ENCODE assay signal across 11 cellular contexts in genomic region chr1:154716012-154716411, GRCh38.
A peak's percentile ranks its signal among the peaks of the same experiment; 100 is the strongest.
DNase-seq lines count a peak whose midpoint lies in the region; ATAC-seq, FAIRE-seq and TF ChIP-seq lines count a peak whose summit lies in the region.
"Had no signal": no experiment of that assay in that cellular context is flagged by ENCODE, and none has a peak within 500 bp of the region (broad histone marks: within the 10 kb centered on the region; RNA-seq: fewer than 3 reads in every experiment).

No MANE protein-coding gene starts in this region.

- no peak overlapping the region for H2AFZ ChIP-seq in GM12878 (ENCODE audit: control insufficient read depth, low read depth, low read length)

- BruUV-seq in GM12878 (replicated peaks; lab: Mats Ljungman, UMichigan), result no TSS peak

- H3K4me3 ChIP-seq in GM12878, result no peak overlapping the region
- H3K4me3 ChIP-seq in naive thymus-derived CD4-positive, alpha-beta T cell (ENCODE audit: low read length), result no peak overlapping the region

- no peak overlapping the region for H3K4me3 Mint-ChIP-seq in naive thymus-derived CD4-positive, alpha-beta T cell

- H3K4me2 ChIP-seq in GM12878 (ENCODE audit: control insufficient read depth, insufficient read depth), result no peak overlapping the region

- peaks cover 0 to 10% (median 0%) of the 10 kb centered on the region in 5 donors for H3K27me3 Mint-ChIP-seq in naive thymus-derived CD4-positive, alpha-beta T cell

- 57% methylated on average over 2 of the region's 2 CpGs for WGBS in GM12878 (ENCODE audit: insufficient coverage, insufficient replicate concordance, low lambda C conversion rate, missing lambda C conversion rate)

- H4K20me1 ChIP-seq in GM12878 (ENCODE audit: control insufficient read depth, insufficient read depth), result no peaks in the 10 kb centered on the region

- peak overlapping the region in 7 of 9 donors; percentile 0 to 76 (median 65) for H3K27ac Mint-ChIP-seq in naive thymus-derived CD4-positive, alpha-beta T cell

- H3K9me3 Mint-ChIP-seq in naive thymus-derived CD4-positive, alpha-beta T cell, result no peaks in the 10 kb centered on the region

- peak; percentile 71 for ATAC-seq in GM12878
- ATAC-seq in naive thymus-derived CD4-positive, alpha-beta T cell, result peak; percentile 84
- ATAC-seq in HG02981 (IDR thresholded peaks at IDR 0.05; ENCODE audit: unreplicated experiment), result no peak
- no peak for ATAC-seq in HG03025 (IDR thresholded peaks at IDR 0.05; ENCODE audit: low FRiP score, unreplicated experiment)
- ATAC-seq: left lobe of liver had no signal

- POLR2A ChIA-PET in GM12878 (lab: Charles Lee), result interaction anchor here (1.1 kb wide), 1 partner anchor 11 kb away, joined by 3 read pairs; no protein-coding TSS in a partner anchor
- POLR2A ChIA-PET in naive thymus-derived CD4-positive, alpha-beta T cell (lab: Charles Lee), result interaction anchor here (0.7 kb wide), 1 partner anchor 54 kb away, joined by 3 read pairs; no protein-coding TSS in a partner anchor

- CTCF ChIA-PET in GM12878 (lab: Yijun Ruan, JAX), result interaction anchor here (1.3 to 1.5 kb wide), 2 partner anchors 18 to 34 kb away, joined by 5 to 6 read pairs; no protein-coding TSS in a partner anchor
- CTCF ChIA-PET in naive thymus-derived CD4-positive, alpha-beta T cell (lab: Charles Lee), result no interaction called here

- H3K27ac ChIP-seq in GM12878 (ENCODE audit: control insufficient read depth, insufficient read depth), result no peak overlapping the region
- no peak overlapping the region for H3K27ac ChIP-seq in naive thymus-derived CD4-positive, alpha-beta T cell (ENCODE audit: low read depth, low read length)

- RAD21 ChIA-PET in GM12878 (lab: Charles Lee; ENCODE audit: unreplicated experiment), result interaction anchor here (1.1 to 1.3 kb wide), 2 partner anchors 75 to 154 kb away, joined by 4 to 6 read pairs; partner anchors contain the start of gene KCNN3

- no peaks in the 10 kb centered on the region; the same call in 2 of the 3 replicates for H3K9me3 ChIP-seq in GM12878 (replicated peaks; ENCODE audit: control insufficient read depth, insufficient read depth, low read length)
- H3K9me3 ChIP-seq in naive thymus-derived CD4-positive, alpha-beta T cell (ENCODE audit: control insufficient read depth in 2 of 3, low read length in 3 of 3), result no peaks in the 10 kb centered on the region

- H3K36me3 Mint-ChIP-seq in naive thymus-derived CD4-positive, alpha-beta T cell, result peaks cover 0 to 6% (median 0%) of the 10 kb centered on the region in 5 donors

- H3K9ac ChIP-seq in GM12878 (ENCODE audit: control insufficient read depth, insufficient read depth, low read length), result no peak overlapping the region

- H3K4me1 ChIP-seq in GM12878 (ENCODE audit: control insufficient read depth, insufficient read depth, low read length), result peaks cover 4% of the 10 kb centered on the region
- H3K4me1 ChIP-seq in naive thymus-derived CD4-positive, alpha-beta T cell (ENCODE audit: control insufficient read depth in 2 of 2, insufficient read depth in 2 of 2, low read length in 2 of 2), result peaks cover 15 to 16% of the 10 kb centered on the region in 2 donors

- H3K27me3 ChIP-seq in GM12878 (replicated peaks in 1 of 2; ENCODE audit: control insufficient read depth in 2 of 2, insufficient read depth in 2 of 2, low read length in 1 of 2), result no peaks in the 10 kb centered on the region
- H3K27me3 ChIP-seq in naive thymus-derived CD4-positive, alpha-beta T cell (ENCODE audit: control insufficient read depth in 2 of 2, insufficient read depth in 2 of 2, low read length in 2 of 2), result no peaks in the 10 kb centered on the region

- in situ Hi-C loops in GM12878 (cut with MboI), result no loop called here

- no peak for TF ChIP-seq RAD21 in GM12878 (IDR thresholded peaks at IDR 0.05; ENCODE audit: insufficient read depth, low read depth, low read length)

- intact Hi-C loops in GM12878 (cut with micrococcal nuclease; ENCODE audit: unreplicated experiment), result no loop called here
- intact Hi-C loops in naive thymus-derived CD4-positive, alpha-beta T cell (cut with micrococcal nuclease), result loop anchor here in 1 of 2 donors (5.0 kb wide), 1 partner anchor 36 kb away; no protein-coding TSS in a partner anchor

- no peaks in the 10 kb centered on the region for H3K79me2 ChIP-seq in GM12878 (ENCODE audit: control insufficient read depth, insufficient read depth, low read length)

- no peak for TF ChIP-seq POLR2A in GM12878 (IDR thresholded peaks at IDR 0.05; ENCODE audit: low read depth, low read length)

- TF ChIP-seq EP300 in GM12878 (IDR thresholded peaks at IDR 0.05; ENCODE audit: borderline replicate concordance in 1 of 2, control insufficient read depth in 1 of 2, low read depth in 2 of 2, low read length in 2 of 2), result no peak

- peaks cover 17 to 33% (median 30%) of the 10 kb centered on the region in 7 donors for H3K4me1 Mint-ChIP-seq in naive thymus-derived CD4-positive, alpha-beta T cell

- peaks cover 3 to 10% of the 10 kb centered on the region in 2 experiments; a peak in 3 of 4 replicates for H3K36me3 ChIP-seq in GM12878 (ENCODE audit: control insufficient read depth in 2 of 2, insufficient read depth in 2 of 2, low read length in 1 of 2)
- H3K36me3 ChIP-seq in naive thymus-derived CD4-positive, alpha-beta T cell (ENCODE audit: control insufficient read depth in 2 of 3, insufficient read depth in 3 of 3, low read length in 3 of 3), result no peaks in the 10 kb centered on the region

- TF ChIP-seq CTCF in GM12878 (IDR thresholded peaks at IDR 0.05 in 2 of 3, conservative IDR thresholded peaks at IDR 0.05 in 1 of 3; ENCODE audit: control insufficient read depth in 2 of 3, extremely low read depth in 1 of 3, insufficient read depth in 1 of 3, low read depth in 3 of 3, low read length in 3 of 3), result no peak

- peak; percentile 81 for DNase-seq in D341Med (ENCODE audit: low spot score)
- peak; percentile 41 for DNase-seq in NCI-H2171 (lab: John Stamatoyannopoulos, UW)
- no peak for DNase-seq in GM12878 (ENCODE audit: low read depth, low spot score)
- DNase-seq in naive thymus-derived CD4-positive, alpha-beta T cell, result no peak
- no peak for DNase-seq in UCSD-AML1 (lab: John Stamatoyannopoulos, UW; ENCODE audit: unreplicated experiment)
- DNase-seq in globus pallidus (ENCODE audit: low spot score), result no peak
- DNase-seq: Kasumi-1, NCI-H446 had no signal

- no peak for FAIRE-seq in GM12878 (lab: Jason Lieb, UNC)

- SMC1A ChIA-PET in GM12878 (lab: Charles Lee; ENCODE audit: uncharacterized antibody, unreplicated experiment), result interaction anchor here (0.6 to 1.6 kb wide), 6 partner anchors 12 to 384 kb away, joined by 3 to 4 read pairs (median 3); partner anchors contain the start of gene PMVK

TF ChIP-seq in GM12878, 131 proteins besides CTCF, POLR2A, EP300 and RAD21 (continues in another document):
- TF ChIP-seq ZBTB40 (IDR thresholded peaks at IDR 0.05; ENCODE audit: borderline replicate concordance) (no peak), BMI1 (IDR thresholded peaks at IDR 0.05; ENCODE audit: borderline replicate concordance) (no peak), BHLHE40 (IDR thresholded peaks at IDR 0.05; ENCODE audit: borderline replicate concordance in 1 of 2, low read depth in 2 of 2, low read length in 1 of 2) (peak in 1 of 2 experiments; percentile 52; a peak in 1 of 4 replicates), RELA (IDR thresholded peaks at IDR 0.05; ENCODE audit: borderline replicate concordance, partially characterized antibody) (no peak), HDAC2 (IDR thresholded peaks at IDR 0.05) (no peak), PKNOX1 (IDR thresholded peaks at IDR 0.05) (peak; percentile 56; the same call in 1 of the 2 replicates), CHD1 (IDR thresholded peaks at IDR 0.05; ENCODE audit: low read depth, low read length) (no peak), RAD51 (IDR thresholded peaks at IDR 0.05) (no peak), SREBF2 (IDR thresholded peaks at IDR 0.05; ENCODE audit: low read length) (no peak), CHD2 (IDR thresholded peaks at IDR 0.05; ENCODE audit: borderline replicate concordance, low read depth, low read length) (no peak), MYB (IDR thresholded peaks at IDR 0.05; ENCODE audit: borderline replicate concordance, low read depth, low read length) (no peak), YY1 (IDR thresholded peaks at IDR 0.05; ENCODE audit: low read depth, low read length) (no peak), MXI1 (IDR thresholded peaks at IDR 0.05; ENCODE audit: low read depth, low read length) (no peak)

Comparison
In these comparisons a context has a peak if more than half of its experiments do, and no peak if none do; other contexts are left out.
1. DNase-seq: peak in D341Med (single experiment) and NCI-H2171 (single experiment); none in GM12878 (single experiment), naive thymus-derived CD4-positive, alpha-beta T cell (0 of 9), UCSD-AML1 (single experiment) and globus pallidus (single experiment).
2. ATAC-seq: peak in GM12878 (single experiment) and naive thymus-derived CD4-positive, alpha-beta T cell (single experiment); none in HG02981 (single experiment) and HG03025 (single experiment).